In the genomic region with DNA sequence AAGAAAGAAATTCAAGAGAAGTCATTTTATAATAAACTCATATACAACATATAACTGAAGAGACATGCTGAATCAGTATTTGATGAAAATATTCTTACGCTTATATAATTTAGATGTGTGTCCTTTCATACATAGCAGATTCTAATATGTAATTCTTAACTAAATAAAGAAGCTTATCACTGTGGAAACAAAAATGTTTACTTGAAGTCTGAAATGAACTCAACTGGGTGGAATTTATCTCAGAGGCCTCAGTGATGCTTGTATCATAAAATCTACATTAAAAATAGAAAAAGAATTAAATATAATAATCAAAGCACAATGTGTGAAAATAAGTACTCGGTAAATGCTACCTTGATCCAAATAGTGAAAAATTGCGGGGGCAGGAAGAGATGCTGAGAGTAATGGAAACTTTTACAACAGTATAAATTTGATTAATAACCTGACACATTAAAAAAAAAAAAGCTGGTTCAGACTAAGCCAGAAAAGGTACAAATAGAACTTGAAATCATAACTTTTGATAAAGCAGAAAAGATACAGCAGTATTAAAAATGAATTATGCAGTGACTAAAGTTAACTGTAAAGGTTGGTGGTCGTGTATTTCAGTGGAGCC, we compare ENCODE assay signal across 22 cellular contexts. TPM values are rescaled to one million over a fixed set of nuclear protein-coding genes. Genes with fewer than 3 reads are reported as not detected.
DNase-seq lines count a peak whose midpoint lies in the region; ATAC-seq and TF ChIP-seq lines count a peak whose summit lies in the region.
"Had no signal": no experiment of that assay in that cellular context is flagged by ENCODE, and none has a peak within 500 bp of the region (broad histone marks: within the 10 kb centered on the region; RNA-seq: fewer than 3 reads in every experiment).

No MANE protein-coding gene starts in this region.

- H3K9ac ChIP-seq in adipocyte (ENCODE audit: low read length): no peak overlapping the region
- H3K9ac ChIP-seq: BLaER1 treated with 17β-estradiol and CSF1 and Interleukin-3, amounts not matched to agents 10 nM and 100 nM had no signal

- H3K4me1 Mint-ChIP-seq in CD14-positive monocyte: peaks cover 23% of the 10 kb centered on the region

- DNase-seq in HEK293T (ENCODE audit: extremely low spot score) (no peak), adipocyte (ENCODE audit: low read depth) (peak; percentile 53), fibroblast of peridontal ligament (ENCODE audit: extremely low read depth) (peak; percentile 47), thoracic aorta (ENCODE audit: low spot score) (no peak), OCI-M2 (lab: John Stamatoyannopoulos, UW; ENCODE audit: unreplicated experiment) (no peak), CD14-positive monocyte (ENCODE audit: low spot score) (no peak), Right ventricle myocardium inferior (ENCODE audit: missing footprints) (no peak), superior temporal gyrus (ENCODE audit: extremely low spot score) (no peak)
- DNase-seq: 8988T, ACHN, AML-193, BE2C, Calu3, COR-L47, DMS53, DND-41, GOT3 had no signal

- CTCF ChIA-PET in HEK293T (lab: Yijun Ruan, JAX): no interaction called here

- no peak overlapping the region for H3K4me3 Mint-ChIP-seq in CD14-positive monocyte

- H3K4me1 ChIP-seq in adipocyte (ENCODE audit: control insufficient read depth, insufficient read depth, low read length): peaks cover 36% of the 10 kb centered on the region
- H3K4me1 ChIP-seq in thoracic aorta (ENCODE audit: control insufficient read depth in 1 of 2, low read depth in 2 of 2): peaks cover 13 to 30% of the 10 kb centered on the region in 2 donors
- H3K4me1 ChIP-seq: HAP-1 had no signal

- peak overlapping the region; percentile 34 to 55 for H3K27ac ChIP-seq in thoracic aorta
- H3K27ac ChIP-seq: A549; BLaER1 treated with 17β-estradiol and CSF1 and Interleukin-3, amounts not matched to agents 10 nM and 100 nM had no signal

- intact Hi-C loops in CD14-positive monocyte (cut with micrococcal nuclease): no loop called here
- intact Hi-C loops in Right ventricle myocardium inferior (cut with DNase I): no loop called here

- ATAC-seq in thoracic aorta (ENCODE audit: insufficient number of reproducible peaks, low FRiP score, low read depth) (no peak), Right ventricle myocardium inferior (no peak)
- ATAC-seq: A549, GM12878 had no signal

- H3K9me3 Mint-ChIP-seq in CD14-positive monocyte: peaks cover 0 to 3% (median 0%) of the 10 kb centered on the region in 7 donors

- no peaks in the 10 kb centered on the region for H3K36me3 ChIP-seq in adipocyte (ENCODE audit: control insufficient read depth, insufficient read depth, low read length, severe bottlenecking)
- no peaks in the 10 kb centered on the region for H3K36me3 ChIP-seq in thoracic aorta
- H3K36me3 ChIP-seq: BE2C; BLaER1 treated with 17β-estradiol and CSF1 and Interleukin-3, amounts not matched to agents 10 nM and 100 nM; HAP-1 had no signal

- TF ChIP-seq CTCF in thoracic aorta (IDR thresholded peaks at IDR 0.05): no peak
- no peak for TF ChIP-seq CTCF in CD14-positive monocyte (IDR thresholded peaks at IDR 0.05)

- H3K9me3 ChIP-seq in adipocyte (ENCODE audit: control insufficient read depth, low read length): no peaks in the 10 kb centered on the region
- H3K9me3 ChIP-seq in thoracic aorta: no peaks in the 10 kb centered on the region
- H3K9me3 ChIP-seq: A549; BE2C; BLaER1 treated with 17β-estradiol and CSF1 and Interleukin-3, amounts not matched to agents 10 nM and 100 nM; HAP-1 had no signal

- POLR2A ChIA-PET in HEK293T (lab: Yijun Ruan, JAX): no interaction called here

- peaks cover 0 to 3% (median 1%) of the 10 kb centered on the region in 3 donors for H3K27me3 Mint-ChIP-seq in CD14-positive monocyte (ENCODE audit: low read depth in 3 of 3)
- H3K27me3 Mint-ChIP-seq: CD4-positive, alpha-beta memory T cell had no signal

- H3K27me3 ChIP-seq in adipocyte (replicated peaks; ENCODE audit: control insufficient read depth, insufficient read depth, low read length) (no peaks in the 10 kb centered on the region), thoracic aorta (replicated peaks; ENCODE audit: insufficient read depth) (no peaks in the 10 kb centered on the region)
- H3K27me3 ChIP-seq: BE2C; BLaER1 treated with 17β-estradiol and CSF1 and Interleukin-3, amounts not matched to agents 10 nM and 100 nM had no signal

- H3K4me3 ChIP-seq in adipocyte (ENCODE audit: low read length): no peak overlapping the region
- no peak overlapping the region for H3K4me3 ChIP-seq in thoracic aorta
- H3K4me3 ChIP-seq: A549; BLaER1 treated with 17β-estradiol and CSF1 and Interleukin-3, amounts not matched to agents 10 nM and 100 nM; GM12878; HAP-1 had no signal

- H3K27ac Mint-ChIP-seq in CD14-positive monocyte: no peak overlapping the region
- H3K27ac Mint-ChIP-seq: CD4-positive, alpha-beta memory T cell had no signal

- H3K36me3 Mint-ChIP-seq in CD14-positive monocyte: no peaks in the 10 kb centered on the region
- H3K36me3 Mint-ChIP-seq: CD4-positive, alpha-beta memory T cell had no signal

TF ChIP-seq in HEK293T, 16 proteins besides CTCF, POLR2A, EP300 and RAD21:
- no peak for TF ChIP-seq FOXM1 (IDR thresholded peaks at IDR 0.05; ENCODE audit: borderline replicate concordance)
- no peak for TF ChIP-seq HDGF (IDR thresholded peaks at IDR 0.05; ENCODE audit: borderline replicate concordance)
- peak; percentile 62 for TF ChIP-seq ZNF384 (IDR thresholded peaks at IDR 0.05)
- TF ChIP-seq, protein P1, sequence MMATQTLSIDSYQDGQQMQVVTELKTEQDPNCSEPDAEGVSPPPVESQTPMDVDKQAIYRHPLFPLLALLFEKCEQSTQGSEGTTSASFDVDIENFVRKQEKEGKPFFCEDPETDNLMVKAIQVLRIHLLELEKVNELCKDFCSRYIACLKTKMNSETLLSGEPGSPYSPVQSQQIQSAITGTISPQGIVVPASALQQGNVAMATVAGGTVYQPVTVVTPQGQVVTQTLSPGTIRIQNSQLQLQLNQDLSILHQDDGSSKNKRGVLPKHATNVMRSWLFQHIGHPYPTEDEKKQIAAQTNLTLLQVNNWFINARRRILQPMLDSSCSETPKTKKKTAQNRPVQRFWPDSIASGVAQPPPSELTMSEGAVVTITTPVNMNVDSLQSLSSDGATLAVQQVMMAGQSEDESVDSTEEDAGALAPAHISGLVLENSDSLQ (IDR thresholded peaks at IDR 0.05): peak; percentile 64
- TF ChIP-seq CTBP1 (IDR thresholded peaks at IDR 0.05; ENCODE audit: borderline replicate concordance): no peak
TF ChIP-seq in HEK293T: peak in this region for 2.

RNA-seq across cellular contexts. Expression of a gene that starts 12.0 kb away (rescaled TPM):
- total RNA-seq in thoracic aorta: 100 to 1,000 TPM in 1 of 2 donors, 10 to 100 TPM in 1; 51.0 to 145 TPM
- 1 to 10 TPM; 1.6 to 3.6 TPM for polyA plus RNA-seq in CD14-positive monocyte
- 54.6 TPM for total RNA-seq in Right ventricle myocardium inferior

Comparison
In these comparisons a context has a peak if more than half of its experiments do, and no peak if none do; other contexts are left out.
1. DNase-seq: peak in adipocyte (single experiment) and fibroblast of peridontal ligament (single experiment); none in HEK293T (single experiment), thoracic aorta (single experiment), OCI-M2 (single experiment), CD14-positive monocyte (single experiment), Right ventricle myocardium inferior (single experiment) and superior temporal gyrus (single experiment).